Comparison of ENCODE assay signal across 8 cellular contexts in genomic region chr17:3754458-3755334, GRCh38. TPM values are rescaled to one million over a fixed set of nuclear protein-coding genes. Genes with fewer than 3 reads are reported as not detected.
DNase-seq lines count a peak whose midpoint lies in the region; ATAC-seq and TF ChIP-seq lines count a peak whose summit lies in the region.

No MANE protein-coding gene starts in this region.

- H3K9me3 ChIP-seq in CD4-positive, CD25-positive, alpha-beta regulatory T cell (ENCODE audit: control insufficient read depth in 2 of 2, low read length in 2 of 2): no peaks in the 10 kb centered on the region
- H3K9me3 ChIP-seq in endodermal cell (ENCODE audit: control insufficient read depth, low read length) (no peaks in the 10 kb centered on the region), aorta (ENCODE audit: control insufficient read depth, low read length) (no peaks in the 10 kb centered on the region)

- H3K9me3 Mint-ChIP-seq in CD4-positive, CD25-positive, alpha-beta regulatory T cell: no peaks in the 10 kb centered on the region
- H3K9me3 Mint-ChIP-seq in activated CD4-positive, alpha-beta T cell treated with anti-CD3 and anti-CD28 coated beads, Interleukin-2, amount 10 ng/mL, durations not matched to agents 7 days and 5 days: peaks cover 2% of the 10 kb centered on the region
- H3K9me3 Mint-ChIP-seq in endodermal cell (peaks cover 2% of the 10 kb centered on the region), neural crest cell (peaks cover 1% of the 10 kb centered on the region), chondrocyte (ENCODE audit: low read depth) (peaks cover 6% of the 10 kb centered on the region)

- H3K27me3 Mint-ChIP-seq in CD4-positive, CD25-positive, alpha-beta regulatory T cell: peaks cover 4% of the 10 kb centered on the region
- no peaks in the 10 kb centered on the region for H3K27me3 Mint-ChIP-seq in activated CD4-positive, alpha-beta T cell treated with anti-CD3 and anti-CD28 coated beads, Interleukin-2, amount 10 ng/mL, durations not matched to agents 7 days and 5 days
- H3K27me3 Mint-ChIP-seq in endodermal cell (ENCODE audit: insufficient read depth) (peaks cover 1% of the 10 kb centered on the region), neural crest cell (ENCODE audit: low read depth) (peaks cover 6% of the 10 kb centered on the region), chondrocyte (ENCODE audit: low read depth) (peaks cover 10% of the 10 kb centered on the region)

- peaks cover 35% of the 10 kb centered on the region for H3K4me1 ChIP-seq in CD4-positive, CD25-positive, alpha-beta regulatory T cell (ENCODE audit: control insufficient read depth, insufficient read depth, low read length, poor library complexity, severe bottlenecking)
- no peaks in the 10 kb centered on the region for H3K4me1 ChIP-seq in endodermal cell (ENCODE audit: control insufficient read depth, insufficient read depth, low read length)
- no peaks in the 10 kb centered on the region for H3K4me1 ChIP-seq in aorta (ENCODE audit: control insufficient read depth in 1 of 2, insufficient read depth in 2 of 2, low read length in 2 of 2)

- peaks cover 0 to 48% (median 16%) of the 10 kb centered on the region in 4 donors for H3K4me1 Mint-ChIP-seq in CD4-positive, CD25-positive, alpha-beta regulatory T cell
- peaks cover 39% of the 10 kb centered on the region for H3K4me1 Mint-ChIP-seq in activated CD4-positive, alpha-beta T cell treated with anti-CD3 and anti-CD28 coated beads, Interleukin-2, amount 10 ng/mL, durations not matched to agents 7 days and 5 days
- H3K4me1 Mint-ChIP-seq in endodermal cell: no peaks in the 10 kb centered on the region
- H3K4me1 Mint-ChIP-seq in neural crest cell: no peaks in the 10 kb centered on the region
- peaks cover 4% of the 10 kb centered on the region for H3K4me1 Mint-ChIP-seq in chondrocyte (ENCODE audit: low read depth)

- intact Hi-C loops in aorta (cut with DNase I): no loop called here

- no peaks in the 10 kb centered on the region for H3K36me3 Mint-ChIP-seq in CD4-positive, CD25-positive, alpha-beta regulatory T cell
- peaks cover 1% of the 10 kb centered on the region for H3K36me3 Mint-ChIP-seq in activated CD4-positive, alpha-beta T cell treated with anti-CD3 and anti-CD28 coated beads, Interleukin-2, amount 10 ng/mL, durations not matched to agents 7 days and 5 days (ENCODE audit: low read depth)
- no peaks in the 10 kb centered on the region for H3K36me3 Mint-ChIP-seq in endodermal cell (ENCODE audit: low read depth)
- no peaks in the 10 kb centered on the region for H3K36me3 Mint-ChIP-seq in neural crest cell (ENCODE audit: low read depth)
- peaks cover 3% of the 10 kb centered on the region for H3K36me3 Mint-ChIP-seq in chondrocyte (ENCODE audit: low read depth)

- H3K4me3 ChIP-seq in CD4-positive, CD25-positive, alpha-beta regulatory T cell (ENCODE audit: low read depth, low read length): no peak overlapping the region
- H3K4me3 ChIP-seq in endodermal cell (ENCODE audit: low read length) (peak overlapping the region; percentile 70), aorta (ENCODE audit: low read length in 2 of 2) (no peak overlapping the region)

- H3K27ac Mint-ChIP-seq in CD4-positive, CD25-positive, alpha-beta regulatory T cell: peak overlapping the region in 2 of 3 donors; percentile 23 to 42
- H3K27ac Mint-ChIP-seq in activated CD4-positive, alpha-beta T cell treated with anti-CD3 and anti-CD28 coated beads, Interleukin-2, amount 10 ng/mL, durations not matched to agents 7 days and 5 days: no peak overlapping the region
- peak overlapping the region; percentile 68 for H3K27ac Mint-ChIP-seq in endodermal cell
- H3K27ac Mint-ChIP-seq in neural crest cell (ENCODE audit: unreplicated experiment): no peak overlapping the region
- H3K27ac Mint-ChIP-seq in chondrocyte (ENCODE audit: unreplicated experiment): no peak overlapping the region

- 18 to 55% methylated on average over 4 to 55 of the region's 56 CpGs for WGBS in endodermal cell (ENCODE audit: insufficient coverage in 1 of 2, insufficient read length in 1 of 2), 2 experiments
- WGBS in aorta, 2 donors: 4 to 5% methylated on average over 36 to 56 of the region's 56 CpGs

- POLR2A ChIA-PET in activated CD4-positive, alpha-beta T cell treated with anti-CD3 and anti-CD28 coated beads, Interleukin-2, amount 10 ng/mL, durations not matched to agents 7 days and 5 days (lab: Charles Lee): no interaction called here

- H3K36me3 ChIP-seq in CD4-positive, CD25-positive, alpha-beta regulatory T cell (ENCODE audit: control insufficient read depth, insufficient read depth, low read length): no peaks in the 10 kb centered on the region
- no peaks in the 10 kb centered on the region for H3K36me3 ChIP-seq in endodermal cell (ENCODE audit: control insufficient read depth, insufficient read depth, low read length)
- H3K36me3 ChIP-seq in aorta (ENCODE audit: control insufficient read depth in 1 of 2, insufficient read depth in 2 of 2, low read length in 1 of 2): no peaks in the 10 kb centered on the region

- H3K9ac ChIP-seq in endodermal cell (ENCODE audit: extremely low read depth, low read length, poor library complexity, severe bottlenecking): no peak overlapping the region

- DNase-seq in CD4-positive, CD25-positive, alpha-beta regulatory T cell: peak; percentile 75 to 88 (median 78)
- DNase-seq in NCI-H1092 treated with DMSO at 0.1 percent for 48 hours (lab: John Stamatoyannopoulos, UW): peak; percentile 35
- peak; percentile 67 for DNase-seq in activated CD4-positive, alpha-beta T cell treated with anti-CD3 and anti-CD28 coated beads, Interleukin-2, amount 10 ng/mL, durations not matched to agents 7 days and 5 days
- peak; percentile 100 for DNase-seq in endodermal cell
- peak; percentile 25 for DNase-seq in neural crest cell (ENCODE audit: low read depth, low spot score)
- DNase-seq in aorta: no peak
- DNase-seq in chondrocyte (ENCODE audit: low spot score): no peak

- H3K27ac ChIP-seq in CD4-positive, CD25-positive, alpha-beta regulatory T cell (ENCODE audit: insufficient read depth, low read length, poor library complexity, severe bottlenecking): peak overlapping the region; percentile 73
- H3K27ac ChIP-seq in endodermal cell (ENCODE audit: low read depth, low read length) (no peak overlapping the region), aorta (ENCODE audit: low read depth in 1 of 2, low read length in 2 of 2) (no peak overlapping the region)

- CTCF ChIA-PET in activated CD4-positive, alpha-beta T cell treated with anti-CD3 and anti-CD28 coated beads, Interleukin-2, amount 10 ng/mL, durations not matched to agents 7 days and 5 days (lab: Charles Lee): interaction anchor here (1.3 to 5.6 kb wide), 3 partner anchors 16 to 92 kb away, joined by 3 to 42 read pairs (median 6); partner anchors contain the start of gene NCBP3

- peak overlapping the region in 3 of 4 donors; percentile 24 to 44 (median 29) for H3K4me3 Mint-ChIP-seq in CD4-positive, CD25-positive, alpha-beta regulatory T cell
- H3K4me3 Mint-ChIP-seq in activated CD4-positive, alpha-beta T cell treated with anti-CD3 and anti-CD28 coated beads, Interleukin-2, amount 10 ng/mL, durations not matched to agents 7 days and 5 days: no peak overlapping the region
- H3K4me3 Mint-ChIP-seq in endodermal cell: peak overlapping the region; percentile 61
- no peak overlapping the region for H3K4me3 Mint-ChIP-seq in neural crest cell
- H3K4me3 Mint-ChIP-seq in chondrocyte (ENCODE audit: unreplicated experiment): no peak overlapping the region

- H3K27me3 ChIP-seq in CD4-positive, CD25-positive, alpha-beta regulatory T cell (ENCODE audit: control insufficient read depth, insufficient read depth, low read length): no peaks in the 10 kb centered on the region
- H3K27me3 ChIP-seq in endodermal cell (ENCODE audit: control insufficient read depth, insufficient read depth, low read length, poor library complexity, severe bottlenecking) (no peaks in the 10 kb centered on the region), aorta (ENCODE audit: control insufficient read depth in 1 of 2, insufficient read depth in 2 of 2, low read length in 1 of 2) (no peaks in the 10 kb centered on the region)

- peak; percentile 82 to 83 for ATAC-seq in CD4-positive, CD25-positive, alpha-beta regulatory T cell (ENCODE audit: low read depth in 2 of 2)
- ATAC-seq in aorta (ENCODE audit: low FRiP score) (peak; percentile 36), GM21717 (IDR thresholded peaks at IDR 0.05; ENCODE audit: unreplicated experiment) (no peak)

- no peak for TF ChIP-seq CTCF in endodermal cell (conservative IDR thresholded peaks at IDR 0.05)
- TF ChIP-seq CTCF in neural crest cell (conservative IDR thresholded peaks at IDR 0.05): no peak
- no peak for TF ChIP-seq CTCF in chondrocyte (IDR thresholded peaks at IDR 0.05)

RNA-seq across cellular contexts. Expression of gene HASPIN, which starts 31.0 kb away (rescaled TPM):
- 0.27 TPM for total RNA-seq in CD4-positive, CD25-positive, alpha-beta regulatory T cell
- under 1 TPM; 0.07 to 0.53 (median 0.34) TPM for polyA plus RNA-seq in CD4-positive, CD25-positive, alpha-beta regulatory T cell
- total RNA-seq in activated CD4-positive, alpha-beta T cell treated with anti-CD3 and anti-CD28 coated beads, Interleukin-2, amount 10 ng/mL, durations not matched to agents 7 days and 5 days: 10 to 100 TPM; 27.6 to 31.2 TPM
- 10 to 100 TPM; 14.7 to 24.6 TPM for total RNA-seq in endodermal cell
- polyA plus RNA-seq in endodermal cell (2013, experiment 1 of 2): 11.6 TPM
- polyA plus RNA-seq in endodermal cell (2013, experiment 2 of 2): 11.9 TPM
- total RNA-seq in neural crest cell: 22.9 and 24.9 TPM in 2 replicates
- under 1 TPM; 0.13 to 0.27 TPM for total RNA-seq in aorta
- polyA plus RNA-seq in aorta: not detected
- 2.1 to 2.6 TPM (median 2.2 TPM) in 3 replicates for total RNA-seq in chondrocyte

RNA-seq across cellular contexts. Expression of gene ITGAE, which starts 46.3 kb away (rescaled TPM):
- total RNA-seq in CD4-positive, CD25-positive, alpha-beta regulatory T cell: 14.2 TPM
- polyA plus RNA-seq in CD4-positive, CD25-positive, alpha-beta regulatory T cell: 10 to 100 TPM; 32.5 to 46.4 (median 38.9) TPM
- 10 to 100 TPM; 18.3 to 20.9 TPM for total RNA-seq in activated CD4-positive, alpha-beta T cell treated with anti-CD3 and anti-CD28 coated beads, Interleukin-2, amount 10 ng/mL, durations not matched to agents 7 days and 5 days
- total RNA-seq in endodermal cell (10 to 100 TPM; 21.8 to 34.3 TPM), neural crest cell (43.1 and 45.5 TPM in 2 replicates), aorta (10 to 100 TPM; 16.0 to 20.5 TPM), chondrocyte (25.8 to 29.1 TPM (median 28.3 TPM) in 3 replicates)
- 47.8 TPM for polyA plus RNA-seq in endodermal cell (2013, experiment 1 of 2)
- 49.2 TPM for polyA plus RNA-seq in endodermal cell (2013, experiment 2 of 2)
- polyA plus RNA-seq in aorta: 10 to 100 TPM; 35.4 to 57.0 TPM

RNA-seq across cellular contexts. Expression of gene P2RX5, which starts 58.7 kb away (rescaled TPM):
- total RNA-seq in CD4-positive, CD25-positive, alpha-beta regulatory T cell: 16.7 TPM
- 10 to 100 TPM; 11.8 to 21.0 (median 14.5) TPM for polyA plus RNA-seq in CD4-positive, CD25-positive, alpha-beta regulatory T cell
- 10 to 100 TPM; 33.6 to 39.4 TPM for total RNA-seq in activated CD4-positive, alpha-beta T cell treated with anti-CD3 and anti-CD28 coated beads, Interleukin-2, amount 10 ng/mL, durations not matched to agents 7 days and 5 days
- total RNA-seq in endodermal cell (under 1 TPM; 0.46 to 0.57 TPM), neural crest cell (0.61 and 1.6 TPM in 2 replicates), aorta (1 to 10 TPM; 1.0 to 1.3 TPM), chondrocyte (0.18 to 1.1 TPM (median 0.30 TPM) in 3 replicates)
- 0.36 TPM for polyA plus RNA-seq in endodermal cell (2013, experiment 1 of 2)
- 0.46 TPM for polyA plus RNA-seq in endodermal cell (2013, experiment 2 of 2)
- polyA plus RNA-seq in aorta: 1 to 10 TPM in 1 of 2 donors, under 1 TPM in 1; 0.61 to 4.9 TPM

Comparison
In these comparisons a context has a peak if more than half of its experiments do, and no peak if none do; other contexts are left out.
1. DNase-seq: peak in CD4-positive, CD25-positive, alpha-beta regulatory T cell (3 of 3), NCI-H1092 treated with DMSO at 0.1 percent for 48 hours (single experiment), activated CD4-positive, alpha-beta T cell treated with anti-CD3 and anti-CD28 coated beads, Interleukin-2, amount 10 ng/mL, durations not matched to agents 7 days and 5 days (single experiment), endodermal cell (single experiment) and neural crest cell (single experiment); none in aorta (0 of 2) and chondrocyte (single experiment).
2. H3K27ac Mint-ChIP-seq: peak in CD4-positive, CD25-positive, alpha-beta regulatory T cell (2 of 3) and endodermal cell (single experiment); none in activated CD4-positive, alpha-beta T cell treated with anti-CD3 and anti-CD28 coated beads, Interleukin-2, amount 10 ng/mL, durations not matched to agents 7 days and 5 days (single experiment), neural crest cell (single experiment) and chondrocyte (single experiment).
3. H3K4me3 Mint-ChIP-seq: peak in CD4-positive, CD25-positive, alpha-beta regulatory T cell (3 of 4) and endodermal cell (single experiment); none in activated CD4-positive, alpha-beta T cell treated with anti-CD3 and anti-CD28 coated beads, Interleukin-2, amount 10 ng/mL, durations not matched to agents 7 days and 5 days (single experiment), neural crest cell (single experiment) and chondrocyte (single experiment).